ENCODE assay signal across 9 cellular contexts in the genomic region with DNA sequence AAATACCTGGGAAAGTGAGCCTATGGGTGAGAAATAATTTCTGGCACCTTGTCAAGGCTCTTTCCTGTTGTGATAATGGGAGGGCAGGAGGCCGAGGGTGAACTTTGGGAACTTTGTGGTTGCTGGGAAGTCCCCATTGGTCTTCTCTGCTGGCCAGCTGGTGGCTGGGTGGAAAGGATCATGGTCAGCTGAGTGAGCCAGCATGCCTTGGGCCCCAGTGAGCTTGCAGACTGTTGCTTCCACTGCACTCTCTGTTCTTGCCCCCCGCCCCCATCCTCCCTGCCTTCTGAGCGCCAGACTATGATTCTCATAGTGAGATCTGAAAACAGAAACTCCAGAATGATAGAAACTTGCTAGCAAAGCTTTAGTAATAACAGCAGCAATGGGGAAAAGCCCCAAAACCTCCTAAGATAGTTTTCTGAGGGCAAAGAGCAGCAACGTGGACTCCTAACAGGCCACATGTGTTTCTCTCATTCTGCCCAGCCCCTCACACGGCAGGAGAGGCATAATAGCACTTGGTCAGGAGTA.
DNase-seq lines count a peak whose midpoint lies in the region; ATAC-seq and TF ChIP-seq lines count a peak whose summit lies in the region.
"Had no signal": no experiment of that assay in that cellular context is flagged by ENCODE, and none has a peak within 500 bp of the region (broad histone marks: within the 10 kb centered on the region; RNA-seq: fewer than 3 reads in every experiment).

No MANE protein-coding gene starts in this region.

- ATAC-seq in HG02870 (IDR thresholded peaks at IDR 0.05; ENCODE audit: unreplicated experiment) = peak; percentile 54
- ATAC-seq in stimulated activated effector memory CD8-positive, alpha-beta T cell treated with anti-CD3 and anti-CD28 coated beads, Interleukin-12 subunit alpha, Interleukin-12 subunit beta, amount 100 ng/mL, for 72 hours = peak; percentile 75
- ATAC-seq in SK-N-SH treated with all-trans-retinoic acid at 6 μM for 48 hours = no peak
- ATAC-seq: heart right ventricle had no signal

- TF ChIP-seq CTCF in progenitor cell of endocrine pancreas (IDR thresholded peaks at IDR 0.05; ENCODE audit: unreplicated experiment) = no peak

- H3K4me3 Mint-ChIP-seq in stimulated activated effector memory CD8-positive, alpha-beta T cell treated with anti-CD3 and anti-CD28 coated beads, Interleukin-12 subunit alpha, Interleukin-12 subunit beta, amount 100 ng/mL, for 72 hours = peak overlapping the region; percentile 18
- H3K4me3 Mint-ChIP-seq in progenitor cell of endocrine pancreas (ENCODE audit: low read depth) = no peak overlapping the region

- H3K36me3 Mint-ChIP-seq in stimulated activated effector memory CD8-positive, alpha-beta T cell treated with anti-CD3 and anti-CD28 coated beads, Interleukin-12 subunit alpha, Interleukin-12 subunit beta, amount 100 ng/mL, for 72 hours = no peaks in the 10 kb centered on the region
- H3K36me3 Mint-ChIP-seq in progenitor cell of endocrine pancreas (ENCODE audit: insufficient read depth) = no peaks in the 10 kb centered on the region

- DNase-seq in activated CD4-positive, alpha-beta T cell treated with anti-CD3 and anti-CD28 coated beads, Interleukin-2, amount 50 U/mL, for 24 hours (ENCODE audit: low read depth in 1 of 2, low spot score in 1 of 2) = peak; percentile 57 to 68
- no peak for DNase-seq in activated CD4-positive, alpha-beta T cell treated with anti-CD3 and anti-CD28 coated beads, Interleukin-2, amount 50 U/mL, for 1 hour
- DNase-seq in activated CD4-positive, alpha-beta T cell treated with anti-CD3 and anti-CD28 coated beads, Interleukin-2, amount 50 U/mL, for 48 hours = peak; percentile 87 to 90
- DNase-seq in stimulated activated effector memory CD8-positive, alpha-beta T cell treated with anti-CD3 and anti-CD28 coated beads, Interleukin-12 subunit alpha, Interleukin-12 subunit beta, amount 100 ng/mL, for 72 hours (ENCODE audit: low spot score in 2 of 2) = peak; percentile 45 to 84
- no peak for DNase-seq in progenitor cell of endocrine pancreas (ENCODE audit: low spot score, unreplicated experiment)
- DNase-seq in NCI-H187 (lab: John Stamatoyannopoulos, UW) = no peak
- DNase-seq: heart right ventricle had no signal

- peaks cover 33% of the 10 kb centered on the region for H3K4me1 Mint-ChIP-seq in stimulated activated effector memory CD8-positive, alpha-beta T cell treated with anti-CD3 and anti-CD28 coated beads, Interleukin-12 subunit alpha, Interleukin-12 subunit beta, amount 100 ng/mL, for 72 hours
- H3K4me1 Mint-ChIP-seq in progenitor cell of endocrine pancreas (ENCODE audit: low read depth) = peaks cover 6% of the 10 kb centered on the region

- no peaks in the 10 kb centered on the region for H3K9me3 Mint-ChIP-seq in stimulated activated effector memory CD8-positive, alpha-beta T cell treated with anti-CD3 and anti-CD28 coated beads, Interleukin-12 subunit alpha, Interleukin-12 subunit beta, amount 100 ng/mL, for 72 hours
- H3K9me3 Mint-ChIP-seq in progenitor cell of endocrine pancreas (ENCODE audit: low read depth) = no peaks in the 10 kb centered on the region

- peaks cover 33% of the 10 kb centered on the region for H3K27me3 Mint-ChIP-seq in progenitor cell of endocrine pancreas

- peak overlapping the region; percentile 15 for H3K27ac Mint-ChIP-seq in stimulated activated effector memory CD8-positive, alpha-beta T cell treated with anti-CD3 and anti-CD28 coated beads, Interleukin-12 subunit alpha, Interleukin-12 subunit beta, amount 100 ng/mL, for 72 hours
- H3K27ac Mint-ChIP-seq in progenitor cell of endocrine pancreas = no peak overlapping the region

TF ChIP-seq in SK-N-SH treated with all-trans-retinoic acid at 6 μM for 48 hours, 23 proteins besides CTCF, POLR2A, EP300 and RAD21:
- TF ChIP-seq, protein P1, sequence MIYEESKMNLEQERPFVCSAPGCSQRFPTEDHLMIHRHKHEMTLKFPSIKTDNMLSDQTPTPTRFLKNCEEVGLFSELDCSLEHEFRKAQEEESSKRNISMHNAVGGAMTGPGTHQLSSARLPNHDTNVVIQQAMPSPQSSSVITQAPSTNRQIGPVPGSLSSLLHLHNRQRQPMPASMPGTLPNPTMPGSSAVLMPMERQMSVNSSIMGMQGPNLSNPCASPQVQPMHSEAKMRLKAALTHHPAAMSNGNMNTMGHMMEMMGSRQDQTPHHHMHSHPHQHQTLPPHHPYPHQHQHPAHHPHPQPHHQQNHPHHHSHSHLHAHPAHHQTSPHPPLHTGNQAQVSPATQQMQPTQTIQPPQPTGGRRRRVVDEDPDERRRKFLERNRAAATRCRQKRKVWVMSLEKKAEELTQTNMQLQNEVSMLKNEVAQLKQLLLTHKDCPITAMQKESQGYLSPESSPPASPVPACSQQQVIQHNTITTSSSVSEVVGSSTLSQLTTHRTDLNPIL (CRISPR knock-in tag; IDR thresholded peaks at IDR 0.05; ENCODE audit: low read depth) = no peak
- TF ChIP-seq GLIS3 (CRISPR knock-in tag; IDR thresholded peaks at IDR 0.05) (no peak), ZFP3 (CRISPR knock-in tag; IDR thresholded peaks at IDR 0.05) (no peak), PPARA (CRISPR knock-in tag; IDR thresholded peaks at IDR 0.05; ENCODE audit: borderline replicate concordance) (no peak), ZC3H10 (CRISPR knock-in tag; IDR thresholded peaks at IDR 0.05) (no peak), OSR1 (CRISPR knock-in tag; IDR thresholded peaks at IDR 0.05) (no peak), ISL1 (CRISPR knock-in tag; IDR thresholded peaks at IDR 0.05) (no peak), CSDC2 (CRISPR knock-in tag; IDR thresholded peaks at IDR 0.05) (no peak), ESRRG (CRISPR knock-in tag; IDR thresholded peaks at IDR 0.05) (no peak), ZNF8 (CRISPR knock-in tag; IDR thresholded peaks at IDR 0.05) (no peak), BACH2 (CRISPR knock-in tag; IDR thresholded peaks at IDR 0.05; ENCODE audit: borderline replicate concordance) (no peak), ZNF70 (CRISPR knock-in tag; IDR thresholded peaks at IDR 0.05) (no peak), SNAI2 (CRISPR knock-in tag; IDR thresholded peaks at IDR 0.05) (no peak), TCF4 (CRISPR knock-in tag; IDR thresholded peaks at IDR 0.05; ENCODE audit: borderline replicate concordance) (no peak), RARB (CRISPR knock-in tag; IDR thresholded peaks at IDR 0.05) (no peak)
- TF ChIP-seq, protein P2, sequence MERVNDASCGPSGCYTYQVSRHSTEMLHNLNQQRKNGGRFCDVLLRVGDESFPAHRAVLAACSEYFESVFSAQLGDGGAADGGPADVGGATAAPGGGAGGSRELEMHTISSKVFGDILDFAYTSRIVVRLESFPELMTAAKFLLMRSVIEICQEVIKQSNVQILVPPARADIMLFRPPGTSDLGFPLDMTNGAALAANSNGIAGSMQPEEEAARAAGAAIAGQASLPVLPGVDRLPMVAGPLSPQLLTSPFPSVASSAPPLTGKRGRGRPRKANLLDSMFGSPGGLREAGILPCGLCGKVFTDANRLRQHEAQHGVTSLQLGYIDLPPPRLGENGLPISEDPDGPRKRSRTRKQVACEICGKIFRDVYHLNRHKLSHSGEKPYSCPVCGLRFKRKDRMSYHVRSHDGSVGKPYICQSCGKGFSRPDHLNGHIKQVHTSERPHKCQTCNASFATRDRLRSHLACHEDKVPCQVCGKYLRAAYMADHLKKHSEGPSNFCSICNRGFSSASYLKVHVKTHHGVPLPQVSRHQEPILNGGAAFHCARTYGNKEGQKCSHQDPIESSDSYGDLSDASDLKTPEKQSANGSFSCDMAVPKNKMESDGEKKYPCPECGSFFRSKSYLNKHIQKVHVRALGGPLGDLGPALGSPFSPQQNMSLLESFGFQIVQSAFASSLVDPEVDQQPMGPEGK (CRISPR knock-in tag; IDR thresholded peaks at IDR 0.05; ENCODE audit: borderline replicate concordance) = no peak
- TF ChIP-seq, protein P3, sequence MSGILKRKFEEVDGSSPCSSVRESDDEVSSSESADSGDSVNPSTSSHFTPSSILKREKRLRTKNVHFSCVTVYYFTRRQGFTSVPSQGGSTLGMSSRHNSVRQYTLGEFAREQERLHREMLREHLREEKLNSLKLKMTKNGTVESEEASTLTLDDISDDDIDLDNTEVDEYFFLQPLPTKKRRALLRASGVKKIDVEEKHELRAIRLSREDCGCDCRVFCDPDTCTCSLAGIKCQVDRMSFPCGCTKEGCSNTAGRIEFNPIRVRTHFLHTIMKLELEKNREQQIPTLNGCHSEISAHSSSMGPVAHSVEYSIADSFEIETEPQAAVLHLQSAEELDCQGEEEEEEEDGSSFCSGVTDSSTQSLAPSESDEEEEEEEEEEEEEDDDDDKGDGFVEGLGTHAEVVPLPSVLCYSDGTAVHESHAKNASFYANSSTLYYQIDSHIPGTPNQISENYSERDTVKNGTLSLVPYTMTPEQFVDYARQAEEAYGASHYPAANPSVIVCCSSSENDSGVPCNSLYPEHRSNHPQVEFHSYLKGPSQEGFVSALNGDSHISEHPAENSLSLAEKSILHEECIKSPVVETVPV (CRISPR knock-in tag; IDR thresholded peaks at IDR 0.05) = no peak
- TF ChIP-seq, protein P4, sequence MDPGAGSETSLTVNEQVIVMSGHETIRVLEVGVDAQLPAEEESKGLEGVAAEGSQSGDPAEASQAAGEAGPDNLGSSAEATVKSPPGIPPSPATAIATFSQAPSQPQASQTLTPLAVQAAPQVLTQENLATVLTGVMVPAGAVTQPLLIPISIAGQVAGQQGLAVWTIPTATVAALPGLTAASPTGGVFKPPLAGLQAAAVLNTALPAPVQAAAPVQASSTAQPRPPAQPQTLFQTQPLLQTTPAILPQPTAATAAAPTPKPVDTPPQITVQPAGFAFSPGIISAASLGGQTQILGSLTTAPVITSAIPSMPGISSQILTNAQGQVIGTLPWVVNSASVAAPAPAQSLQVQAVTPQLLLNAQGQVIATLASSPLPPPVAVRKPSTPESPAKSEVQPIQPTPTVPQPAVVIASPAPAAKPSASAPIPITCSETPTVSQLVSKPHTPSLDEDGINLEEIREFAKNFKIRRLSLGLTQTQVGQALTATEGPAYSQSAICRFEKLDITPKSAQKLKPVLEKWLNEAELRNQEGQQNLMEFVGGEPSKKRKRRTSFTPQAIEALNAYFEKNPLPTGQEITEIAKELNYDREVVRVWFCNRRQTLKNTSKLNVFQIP (CRISPR knock-in tag; IDR thresholded peaks at IDR 0.05; ENCODE audit: borderline replicate concordance, low read depth) = no peak

Comparison
In these comparisons a context has a peak if more than half of its experiments do, and no peak if none do; other contexts are left out.
1. DNase-seq: peak in activated CD4-positive, alpha-beta T cell treated with anti-CD3 and anti-CD28 coated beads, Interleukin-2, amount 50 U/mL, for 24 hours (2 of 2), activated CD4-positive, alpha-beta T cell treated with anti-CD3 and anti-CD28 coated beads, Interleukin-2, amount 50 U/mL, for 48 hours (2 of 2) and stimulated activated effector memory CD8-positive, alpha-beta T cell treated with anti-CD3 and anti-CD28 coated beads, Interleukin-12 subunit alpha, Interleukin-12 subunit beta, amount 100 ng/mL, for 72 hours (2 of 2); none in activated CD4-positive, alpha-beta T cell treated with anti-CD3 and anti-CD28 coated beads, Interleukin-2, amount 50 U/mL, for 1 hour (single experiment), progenitor cell of endocrine pancreas (single experiment) and NCI-H187 (0 of 2).